Comparison of ENCODE assay signal across 32 cellular contexts in the genomic region with DNA sequence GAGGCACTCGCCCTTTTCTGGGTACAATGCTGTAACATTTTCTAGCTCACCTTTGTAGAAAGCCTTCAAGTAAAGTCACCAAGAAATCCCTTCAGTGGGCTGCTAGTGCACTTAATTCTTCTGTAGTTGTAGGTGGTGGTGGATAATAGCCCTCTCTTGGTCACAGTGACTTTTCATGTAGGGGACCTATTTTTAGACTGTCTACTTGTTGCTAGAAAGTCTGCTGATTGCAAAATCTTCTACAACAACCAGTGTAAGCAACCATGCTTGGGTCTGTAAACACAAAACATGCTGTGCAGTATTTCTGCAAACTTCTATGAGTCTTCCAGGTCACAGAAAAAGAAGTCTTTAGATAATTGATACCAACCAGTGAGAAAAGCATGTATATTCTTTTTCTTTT.
"Had no signal": no experiment of that assay in that cellular context is flagged by ENCODE, and none has a peak within 500 bp of the region (broad histone marks: within the 10 kb centered on the region; RNA-seq: fewer than 3 reads in every experiment).

No MANE protein-coding gene starts in this region.

- H3K36me3 ChIP-seq: neural progenitor cell, ovary, right lobe of liver, sigmoid colon, spleen, suprapubic skin, tibial artery, transverse colon, upper lobe of right lung, uterus had no signal

- H3K4me2 ChIP-seq: neural progenitor cell, smooth muscle cell had no signal

- H3K4me3 ChIP-seq: neural progenitor cell, ovary, psoas muscle, right lobe of liver, sigmoid colon, skin epidermis, smooth muscle cell, spleen, suprapubic skin, testis, tibial artery, transverse colon, upper lobe of right lung, uterus had no signal

- H3K27me3 Mint-ChIP-seq: progenitor cell of endocrine pancreas; stimulated activated memory B cell treated with anti-CD40 and anti-IgM and Interleukin-4, amounts not matched to agents 10 μg/mL and 1 μg/mL and 100 μg/mL, for 72 hours; stimulated activated naive CD8-positive, alpha-beta T cell treated with anti-CD3 and anti-CD28 coated beads, Interleukin-15, amount 100 ng/mL, for 72 hours; type B pancreatic cell had no signal

- H2AFZ ChIP-seq: neural progenitor cell, parathyroid adenoma had no signal

- H3K27me3 ChIP-seq: neural progenitor cell, ovary, right lobe of liver, sigmoid colon, suprapubic skin, testis, tibial artery, transverse colon, upper lobe of right lung had no signal

- H3K27ac ChIP-seq: neural progenitor cell, ovary, parathyroid adenoma, psoas muscle, right lobe of liver, sigmoid colon, skin epidermis, spleen, suprapubic skin, testis, tibial artery, transverse colon, upper lobe of right lung, uterus had no signal

- H3K9me3 Mint-ChIP-seq: stimulated activated naive CD8-positive, alpha-beta T cell treated with anti-CD3 and anti-CD28 coated beads, Interleukin-15, amount 100 ng/mL, for 72 hours; type B pancreatic cell had no signal

- H3K4me1 Mint-ChIP-seq: natural killer cell; nephron; neural progenitor cell; stimulated activated memory B cell treated with anti-CD40 and anti-IgM and Interleukin-4, amounts not matched to agents 10 μg/mL and 1 μg/mL and 100 μg/mL, for 72 hours; stimulated activated naive CD8-positive, alpha-beta T cell treated with anti-CD3 and anti-CD28 coated beads, Interleukin-15, amount 100 ng/mL, for 72 hours had no signal

- H3K27ac Mint-ChIP-seq: natural killer cell; nephron; neural progenitor cell; progenitor cell of endocrine pancreas; stimulated activated memory B cell treated with anti-CD40 and anti-IgM and Interleukin-4, amounts not matched to agents 10 μg/mL and 1 μg/mL and 100 μg/mL, for 72 hours; stimulated activated naive CD8-positive, alpha-beta T cell treated with anti-CD3 and anti-CD28 coated beads, Interleukin-15, amount 100 ng/mL, for 72 hours; type B pancreatic cell had no signal

- H3K79me2 ChIP-seq: parathyroid adenoma had no signal

- H3K4me1 ChIP-seq: neural progenitor cell, parathyroid adenoma, psoas muscle, right lobe of liver, sigmoid colon, spleen, suprapubic skin, testis, tibial artery, transverse colon, upper lobe of right lung, uterus had no signal

- H3K36me3 Mint-ChIP-seq: natural killer cell, neural progenitor cell, type B pancreatic cell had no signal

- H3K4me3 Mint-ChIP-seq: natural killer cell; nephron; neural progenitor cell; stimulated activated memory B cell treated with anti-CD40 and anti-IgM and Interleukin-4, amounts not matched to agents 10 μg/mL and 1 μg/mL and 100 μg/mL, for 72 hours; stimulated activated naive CD8-positive, alpha-beta T cell treated with anti-CD3 and anti-CD28 coated beads, Interleukin-15, amount 100 ng/mL, for 72 hours; type B pancreatic cell had no signal

- H3K9me3 ChIP-seq: ovary, psoas muscle, right lobe of liver, sigmoid colon, suprapubic skin, testis, transverse colon, upper lobe of right lung, uterus had no signal

- H3K9ac ChIP-seq: neural progenitor cell, parathyroid adenoma had no signal

- DNase-seq: natural killer cell; occipital lobe; ovary; posterior cingulate gyrus; psoas muscle; right cardiac atrium; right lobe of liver; sigmoid colon; spleen; stimulated activated CD4-positive, alpha-beta T cell treated with anti-CD3 and anti-CD28 coated beads, Interleukin-12 subunit alpha, Interleukin-12 subunit beta, amount 100 ng/mL, for 4 hours; stimulated activated CD4-positive, alpha-beta T cell treated with anti-CD3 and anti-CD28 coated beads, Interleukin-1b, Interleukin-23, amount 100 ng/mL, for 48 hours; stimulated activated CD4-positive, alpha-beta T cell treated with anti-CD3 and anti-CD28 coated beads, Interleukin-4, amount 100 ng/mL, for 1 hour; stimulated activated CD4-positive, alpha-beta T cell treated with anti-CD3 and anti-CD28 coated beads, Interleukin-4, amount 100 ng/mL, for 4 hours; stimulated activated CD8-positive, alpha-beta memory T cell treated with anti-CD3 and anti-CD28 coated beads, Interleukin-4, amount 100 ng/mL, for 48 hours; stimulated activated naive CD4-positive, alpha-beta T cell; stimulated activated naive CD8-positive, alpha-beta T cell treated with anti-CD3 and anti-CD28 coated beads, Interleukin-15, amount 100 ng/mL, for 72 hours; stimulated activated naive CD8-positive, alpha-beta T cell treated with anti-CD3 and anti-CD28 coated beads, Interleukin-15, Interleukin-2, amounts not matched to agents 100 U/mL and 50 U/mL, for 24 hours; substantia nigra; testis; tibial artery; transverse colon; upper lobe of right lung; uterus had no signal
